In the genomic region with DNA sequence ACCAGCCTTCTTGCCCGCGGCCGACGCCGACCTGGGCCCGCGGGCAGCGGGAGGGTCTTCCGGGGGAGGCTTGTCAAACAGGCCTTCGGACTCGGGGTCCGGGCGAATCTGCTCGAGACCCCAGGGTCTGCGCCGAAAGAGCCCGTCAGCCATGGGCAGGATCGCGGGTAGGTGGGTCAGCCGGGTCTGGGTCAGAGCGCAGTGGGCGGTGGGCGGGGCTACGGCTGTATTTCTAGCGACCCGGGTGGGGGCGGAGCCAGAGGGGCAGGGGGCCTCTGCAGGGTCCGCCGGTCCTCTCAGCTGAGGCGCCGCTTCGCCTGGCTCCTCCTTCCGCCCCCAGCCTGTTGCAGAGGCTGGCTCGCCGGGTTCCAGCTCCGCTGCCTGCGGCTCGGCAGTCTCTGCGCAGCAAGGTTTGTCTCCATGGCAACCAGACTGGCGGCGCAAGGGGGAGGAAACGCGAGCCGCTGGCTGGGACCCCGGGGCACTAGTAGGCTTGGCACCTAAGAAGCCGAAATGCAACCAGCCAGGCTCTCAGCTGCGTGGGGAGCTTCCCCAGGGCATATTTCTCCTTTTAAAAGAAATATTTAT, we compare ENCODE assay signal across 8 cellular contexts. TPM values are rescaled to one million over a fixed set of nuclear protein-coding genes. Genes with fewer than 3 reads are reported as not detected.
A peak's percentile ranks its signal among the peaks of the same experiment; 100 is the strongest.
DNase-seq lines count a peak whose midpoint lies in the region; ATAC-seq and TF ChIP-seq lines count a peak whose summit lies in the region.

No MANE protein-coding gene starts in this region.

- H3K27ac ChIP-seq in subcutaneous abdominal adipose tissue (ENCODE audit: low read depth, low read length): no peak overlapping the region

- no peaks in the 10 kb centered on the region for H3K9me3 ChIP-seq in subcutaneous abdominal adipose tissue (ENCODE audit: control insufficient read depth in 5 of 5, low read length in 5 of 5)

- in situ Hi-C loops in SK-MEL-5 (cut with HindIII; ENCODE audit: low pct_unique_long_range_greater_than_20kb, low sequenced_read_pairs): no loop called here

- H3K4me3 Mint-ChIP-seq in activated naive CD8-positive, alpha-beta T cell treated with anti-CD3 and anti-CD28 coated beads for 36 hours: peak overlapping the region; percentile 54

- no peaks in the 10 kb centered on the region for H3K27me3 Mint-ChIP-seq in activated naive CD8-positive, alpha-beta T cell treated with anti-CD3 and anti-CD28 coated beads for 36 hours

- DNase-seq in DMS53 (lab: John Stamatoyannopoulos, UW): peak; percentile 84
- no peak for DNase-seq in LNCaP clone FGC (ENCODE audit: low read depth)
- DNase-seq in SK-MEL-5 (ENCODE audit: low read depth, low spot score): peak; percentile 73
- DNase-seq in activated naive CD8-positive, alpha-beta T cell treated with anti-CD3 and anti-CD28 coated beads for 36 hours: peak; percentile 87
- peak; percentile 72 to 96 (median 90) for DNase-seq in head of caudate nucleus
- no peak for DNase-seq in omental fat pad (ENCODE audit: low spot score)

- intact Hi-C loops in head of caudate nucleus (cut with DNase I): no loop called here

- H3K27ac Mint-ChIP-seq in activated naive CD8-positive, alpha-beta T cell treated with anti-CD3 and anti-CD28 coated beads for 36 hours: no peak overlapping the region

- ATAC-seq in omental fat pad (ENCODE audit: low FRiP score): peak; percentile 96
- no peak for ATAC-seq in HG02884 (IDR thresholded peaks at IDR 0.05; ENCODE audit: unreplicated experiment)

- peak overlapping the region; percentile 40 for H3K4me3 ChIP-seq in LNCaP clone FGC (ENCODE audit: low read depth, low read length)
- H3K4me3 ChIP-seq in subcutaneous abdominal adipose tissue (ENCODE audit: low read depth in 1 of 5, low read length in 5 of 5): peak overlapping the region in 4 of 5 donors; percentile 34 to 56 (median 46)

- no peaks in the 10 kb centered on the region for H3K36me3 Mint-ChIP-seq in activated naive CD8-positive, alpha-beta T cell treated with anti-CD3 and anti-CD28 coated beads for 36 hours

- H3K36me3 ChIP-seq in subcutaneous abdominal adipose tissue (ENCODE audit: control insufficient read depth in 5 of 5, insufficient read depth in 5 of 5, low read length in 5 of 5): peaks cover 8 to 44% (median 26%) of the 10 kb centered on the region in 5 donors

- H3K27me3 ChIP-seq in subcutaneous abdominal adipose tissue (ENCODE audit: control insufficient read depth in 5 of 5, insufficient read depth in 4 of 5, low read length in 5 of 5): peaks cover 2 to 9% (median 3%) of the 10 kb centered on the region in 5 donors

- no peak overlapping the region for H3K9ac ChIP-seq in subcutaneous abdominal adipose tissue (ENCODE audit: low read length in 5 of 5)

- no peak for TF ChIP-seq CTCF in LNCaP clone FGC (IDR thresholded peaks at IDR 0.05; ENCODE audit: control insufficient read depth, extremely low read depth, insufficient read depth)
- no peak for TF ChIP-seq CTCF in omental fat pad (IDR thresholded peaks at IDR 0.05)

- H3K9me3 Mint-ChIP-seq in activated naive CD8-positive, alpha-beta T cell treated with anti-CD3 and anti-CD28 coated beads for 36 hours: no peaks in the 10 kb centered on the region

- peaks cover 2% of the 10 kb centered on the region for H3K4me1 Mint-ChIP-seq in activated naive CD8-positive, alpha-beta T cell treated with anti-CD3 and anti-CD28 coated beads for 36 hours

- peaks cover 0 to 19% (median 10%) of the 10 kb centered on the region in 5 donors for H3K4me1 ChIP-seq in subcutaneous abdominal adipose tissue (ENCODE audit: control insufficient read depth in 5 of 5, insufficient read depth in 5 of 5, low read length in 5 of 5)

RNA-seq across cellular contexts. Expression of a gene that starts 14.5 kb away (rescaled TPM):
- total RNA-seq in SK-MEL-5 (2014; rRNA removed; shearing (Covaris generic)): 25.8 and 26.2 TPM in 2 replicates
- polyA plus RNA-seq in SK-MEL-5 (2015; cell fraction: cytosol; rRNA removed): 13.7 and 17.0 TPM in 2 replicates
- 53.0 and 159 TPM in 2 replicates for polyA plus RNA-seq in SK-MEL-5 (2015; cell fraction: nucleus; rRNA removed)
- 10 to 100 TPM; 44.3 to 45.5 TPM for total RNA-seq in activated naive CD8-positive, alpha-beta T cell treated with anti-CD3 and anti-CD28 coated beads for 36 hours
- 10 to 100 TPM; 13.8 to 21.3 (median 15.7) TPM for total RNA-seq in omental fat pad

RNA-seq across cellular contexts. Expression of a gene that starts 14.9 kb away (rescaled TPM):
- 82.1 and 88.1 TPM in 2 replicates for total RNA-seq in SK-MEL-5 (2014; rRNA removed; shearing (Covaris generic))
- 60.6 and 65.0 TPM in 2 replicates for polyA plus RNA-seq in SK-MEL-5 (2015; cell fraction: cytosol; rRNA removed)
- polyA plus RNA-seq in SK-MEL-5 (2015; cell fraction: nucleus; rRNA removed): 144 and 156 TPM in 2 replicates
- 10 to 100 TPM; 71.8 to 77.6 TPM for total RNA-seq in activated naive CD8-positive, alpha-beta T cell treated with anti-CD3 and anti-CD28 coated beads for 36 hours
- total RNA-seq in omental fat pad: 10 to 100 TPM; 31.4 to 47.3 (median 42.2) TPM

RNA-seq across cellular contexts. Expression of a gene that starts 32.1 kb away (rescaled TPM):
- 22.4 and 26.8 TPM in 2 replicates for total RNA-seq in SK-MEL-5 (2014; rRNA removed; shearing (Covaris generic))
- 46.3 and 65.0 TPM in 2 replicates for polyA plus RNA-seq in SK-MEL-5 (2015; cell fraction: cytosol; rRNA removed)
- 43.0 and 51.5 TPM in 2 replicates for polyA plus RNA-seq in SK-MEL-5 (2015; cell fraction: nucleus; rRNA removed)
- total RNA-seq in activated naive CD8-positive, alpha-beta T cell treated with anti-CD3 and anti-CD28 coated beads for 36 hours: 10 to 100 TPM; 49.7 to 49.9 TPM
- 10 to 100 TPM; 10.2 to 34.1 (median 10.7) TPM for total RNA-seq in omental fat pad

Comparison
In these comparisons a context has a peak if more than half of its experiments do, and no peak if none do; other contexts are left out.
1. DNase-seq: peak in DMS53 (single experiment), SK-MEL-5 (single experiment), activated naive CD8-positive, alpha-beta T cell treated with anti-CD3 and anti-CD28 coated beads for 36 hours (single experiment) and head of caudate nucleus (42 of 42); none in LNCaP clone FGC (single experiment) and omental fat pad (single experiment).